In genomic region chr4:151035321-151035720, GRCh38 we compare ENCODE assay signal across 12 cellular contexts. TPM values are rescaled to one million over a fixed set of nuclear protein-coding genes. Genes with fewer than 3 reads are reported as not detected.
A peak's percentile ranks its signal among the peaks of the same experiment; 100 is the strongest.
DNase-seq lines count a peak whose midpoint lies in the region; FAIRE-seq and TF ChIP-seq lines count a peak whose summit lies in the region.
"Had no signal": no experiment of that assay in that cellular context is flagged by ENCODE, and none has a peak within 500 bp of the region (broad histone marks: within the 10 kb centered on the region; RNA-seq: fewer than 3 reads in every experiment).

No MANE protein-coding gene starts in this region.

- H3K36me3 ChIP-seq in right atrium auricular region = no peaks in the 10 kb centered on the region
- H3K36me3 ChIP-seq: BLaER1, vagina had no signal

- no peaks in the 10 kb centered on the region for H3K4me1 ChIP-seq in right atrium auricular region
- H3K4me1 ChIP-seq: BLaER1, vagina had no signal

- no peak for TF ChIP-seq CTCF in right atrium auricular region (IDR thresholded peaks at IDR 0.05)

- peak; percentile 23 for FAIRE-seq in GM12891 (lab: Jason Lieb, UNC)
- FAIRE-seq: endothelial cell of umbilical vein had no signal

- H3K27me3 ChIP-seq in right atrium auricular region = no peaks in the 10 kb centered on the region
- H3K27me3 ChIP-seq: BLaER1, vagina had no signal

- no peaks in the 10 kb centered on the region for H3K9me3 ChIP-seq in right atrium auricular region
- H3K9me3 ChIP-seq: BLaER1, vagina had no signal

- H3K27ac ChIP-seq in right atrium auricular region = no peak overlapping the region
- H3K27ac ChIP-seq: BLaER1, vagina had no signal

- H3K4me3 ChIP-seq in right atrium auricular region = no peak overlapping the region
- H3K4me3 ChIP-seq: BLaER1, vagina had no signal

- no peak for TF ChIP-seq POLR2A in GM12891 (IDR thresholded peaks at IDR 0.05; ENCODE audit: low read depth, low read length)

- DNase-seq in GM12891 (ENCODE audit: insufficient read length, low spot score) (no peak), NCI-H2029 (lab: John Stamatoyannopoulos, UW) (peak; percentile 95), SHP77 treated with DMSO at 0.1 percent for 48 hours (lab: John Stamatoyannopoulos, UW) (peak; percentile 63), myocyte (ENCODE audit: low read depth) (peak; percentile 26), NCI-H82 (lab: John Stamatoyannopoulos, UW) (no peak), foreskin melanocyte (no peak), GM19240 (ENCODE audit: insufficient read length, low spot score) (no peak), right atrium auricular region (ENCODE audit: low spot score) (no peak)
- DNase-seq: activated T-cell treated with anti-CD3 and anti-CD28 coated beads, Interleukin-2, amount 50 U/mL, for 72 hours had no signal

TF ChIP-seq in GM12891, 5 proteins besides CTCF, POLR2A, EP300 and RAD21:
- no peak for TF ChIP-seq PAX5 (IDR thresholded peaks at IDR 0.05; ENCODE audit: insufficient read depth, low read length, severe bottlenecking)
- TF ChIP-seq TAF1 (IDR thresholded peaks at IDR 0.05; ENCODE audit: low read depth, low read length) = no peak
- TF ChIP-seq POU2F2 (IDR thresholded peaks at IDR 0.05; ENCODE audit: low read depth, low read length) = no peak
- no peak for TF ChIP-seq SPI1 (IDR thresholded peaks at IDR 0.05; ENCODE audit: low read depth, low read length)
- no peak for TF ChIP-seq POLR2AphosphoS5 (IDR thresholded peaks at IDR 0.05; ENCODE audit: low read depth, low read length)
TF ChIP-seq in GM12891: peak in this region for 0.

RNA-seq across cellular contexts. Expression of gene LRBA, which starts 20.2 kb away (rescaled TPM):
- polyA plus RNA-seq in GM12891 (2012; ENCODE audit: low read depth, missing spikeins) = 41.6 TPM
- total RNA-seq in myocyte (52.8 and 57.8 TPM in 2 replicates), right atrium auricular region (10 to 100 TPM; 20.8 to 37.7 TPM)
- 14.1 TPM for polyA plus RNA-seq in myocyte (2012)

Comparison
In these comparisons a context has a peak if more than half of its experiments do, and no peak if none do; other contexts are left out.
1. DNase-seq: peak in NCI-H2029 (single experiment), SHP77 treated with DMSO at 0.1 percent for 48 hours (single experiment) and myocyte (single experiment); none in GM12891 (single experiment), NCI-H82 (single experiment), foreskin melanocyte (single experiment), GM19240 (single experiment) and right atrium auricular region (single experiment).